Comparison of ENCODE assay signal across 8 cellular contexts in genomic region chr4:141346144-141346543, GRCh38.
A peak's percentile ranks its signal among the peaks of the same experiment; 100 is the strongest.
DNase-seq lines count a peak whose midpoint lies in the region; ATAC-seq and TF ChIP-seq lines count a peak whose summit lies in the region.

No MANE protein-coding gene starts in this region.

- no peaks in the 10 kb centered on the region for H3K27me3 Mint-ChIP-seq in MCF 10A (ENCODE audit: insufficient read depth, unreplicated experiment)

- no TSS peak for BruUV-seq in MCF 10A (replicated peaks; lab: Mats Ljungman, UMichigan)

- CTCF ChIA-PET in MCF 10A (lab: Yijun Ruan, JAX): interaction anchor here (0.5 to 3.6 kb wide), 39 partner anchors 11 to 1544 kb away, joined by 3 to 26 read pairs (median 4); no protein-coding TSS in a partner anchor

- no peaks in the 10 kb centered on the region for H3K36me3 Mint-ChIP-seq in MCF 10A (ENCODE audit: insufficient read depth, unreplicated experiment)

- H3K9me3 Mint-ChIP-seq in MCF 10A (ENCODE audit: unreplicated experiment): no peaks in the 10 kb centered on the region

- no peak overlapping the region for H3K4me3 Mint-ChIP-seq in MCF 10A (ENCODE audit: unreplicated experiment)

- H3K27ac Mint-ChIP-seq in MCF 10A (ENCODE audit: low read depth, unreplicated experiment): no peak overlapping the region

- H3K4me1 Mint-ChIP-seq in MCF 10A (ENCODE audit: insufficient read depth, unreplicated experiment): peaks cover 11% of the 10 kb centered on the region

- intact Hi-C loops in MCF 10A (cut with micrococcal nuclease): loop anchor here (1.0 to 10.0 kb wide), 6 partner anchors 39 to 1499 kb away; partner anchors contain the start of gene INPP4B
- intact Hi-C loops in left colon (cut with DNase I, micrococcal nuclease): no loop called here

- DNase-seq in AG09319 (ENCODE audit: extremely low read depth, low read depth) (peak; percentile 51), NCI-H2081 (lab: John Stamatoyannopoulos, UW) (peak; percentile 1 to 57), MCF 10A (ENCODE audit: unreplicated experiment) (peak; percentile 66), left colon (no peak)
- no peak for DNase-seq in activated CD4-positive, alpha-beta T cell treated with anti-CD3 and anti-CD28 coated beads, Interleukin-2, amount 50 U/mL, for 48 hours

- POLR2A ChIA-PET in MCF 10A (lab: Yijun Ruan, JAX): interaction anchor here (1.3 to 1.4 kb wide), 3 partner anchors 12 to 507 kb away, joined by 4 to 6 read pairs (median 5); no protein-coding TSS in a partner anchor

- peak; percentile 59 for ATAC-seq in GM19438 (IDR thresholded peaks at IDR 0.05; ENCODE audit: low read depth, unreplicated experiment)
- peak; percentile 61 for ATAC-seq in left colon
- ATAC-seq in HG03097 (IDR thresholded peaks at IDR 0.05; ENCODE audit: low FRiP score, unreplicated experiment): no peak
- ATAC-seq in HG03280 (IDR thresholded peaks at IDR 0.05; ENCODE audit: unreplicated experiment): no peak

- TF ChIP-seq CTCF in AG09319 (IDR thresholded peaks at IDR 0.05; ENCODE audit: low read depth, low read length) (peak; percentile 57), MCF 10A (IDR thresholded peaks at IDR 0.05; ENCODE audit: unreplicated experiment) (peak; percentile 58)

Comparison
In these comparisons a context has a peak if more than half of its experiments do, and no peak if none do; other contexts are left out.
1. DNase-seq: peak in AG09319 (single experiment), NCI-H2081 (2 of 2) and MCF 10A (single experiment); none in left colon (0 of 2) and activated CD4-positive, alpha-beta T cell treated with anti-CD3 and anti-CD28 coated beads, Interleukin-2, amount 50 U/mL, for 48 hours (0 of 2).
2. ATAC-seq: peak in GM19438 (single experiment) and left colon (single experiment); none in HG03097 (single experiment) and HG03280 (single experiment).